20 cellular contexts compared by ENCODE assay signal in the genomic region with DNA sequence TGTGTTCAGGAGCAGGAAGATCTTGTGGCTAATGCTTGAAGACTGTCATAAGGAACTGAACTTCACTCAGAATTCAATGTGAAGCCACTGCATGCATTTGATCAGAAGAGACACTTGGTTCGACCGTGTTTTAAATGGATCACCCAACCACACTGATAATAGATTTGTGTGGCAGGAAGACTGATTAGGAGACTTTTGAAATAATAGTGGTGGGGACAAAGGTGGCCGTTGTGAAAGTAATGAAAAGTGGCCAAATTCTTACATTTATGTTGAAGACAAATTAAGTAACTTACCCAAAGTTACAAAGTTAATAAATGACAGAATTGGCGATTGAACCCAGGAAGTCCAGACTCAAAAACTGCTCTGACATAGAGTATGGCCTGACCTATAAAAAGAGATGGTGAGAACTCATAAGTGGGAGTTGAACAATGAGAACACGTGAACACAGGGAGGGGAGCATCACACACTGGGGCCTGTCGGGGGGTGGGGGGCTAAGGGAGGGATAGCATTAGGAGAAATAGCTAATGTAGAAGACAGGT.
DNase-seq lines count a peak whose midpoint lies in the region; ATAC-seq, FAIRE-seq and TF ChIP-seq lines count a peak whose summit lies in the region.
"Had no signal": no experiment of that assay in that cellular context is flagged by ENCODE, and none has a peak within 500 bp of the region (broad histone marks: within the 10 kb centered on the region; RNA-seq: fewer than 3 reads in every experiment).

No MANE protein-coding gene starts in this region.

- H3K79me2 ChIP-seq in HepG2 (ENCODE audit: insufficient read depth, low read length), result no peaks in the 10 kb centered on the region

- H3K9me3 ChIP-seq in liver (ENCODE audit: control insufficient read depth in 4 of 4, low read length in 3 of 4), result no peaks in the 10 kb centered on the region
- no peaks in the 10 kb centered on the region for H3K9me3 ChIP-seq in HepG2 (ENCODE audit: low read length)
- H3K9me3 ChIP-seq in lower lobe of right lung, result no peaks in the 10 kb centered on the region
- H3K9me3 ChIP-seq: A549; BLaER1 treated with 17β-estradiol and CSF1 and Interleukin-3, amounts not matched to agents 10 nM and 100 nM; Caco-2 had no signal

- H3K9ac ChIP-seq in liver (ENCODE audit: low read depth in 1 of 2, low read length in 2 of 2), result no peak overlapping the region
- H3K9ac ChIP-seq in HepG2 (ENCODE audit: insufficient read depth, low read depth, low read length), result no peak overlapping the region
- H3K9ac ChIP-seq: BLaER1 treated with 17β-estradiol and CSF1 and Interleukin-3, amounts not matched to agents 10 nM and 100 nM had no signal

- POLR2A ChIA-PET in HepG2 (lab: Yijun Ruan, JAX), result no interaction called here

- TF ChIP-seq CTCF in liver (IDR thresholded peaks at IDR 0.05; ENCODE audit: low read depth, low read length, missing input control) (no peak), HepG2 (CRISPR knock-in tag; IDR thresholded peaks at IDR 0.05) (no peak), lower lobe of right lung (IDR thresholded peaks at IDR 0.05) (no peak)

- H4K20me1 ChIP-seq in HepG2 (ENCODE audit: insufficient read depth, low read length), result no peaks in the 10 kb centered on the region
- H4K20me1 ChIP-seq: BLaER1 treated with 17β-estradiol and CSF1 and Interleukin-3, amounts not matched to agents 10 nM and 100 nM had no signal

- in situ Hi-C loops in HepG2 (cut with HindIII; ENCODE audit: extremely low pct_ligation_motif_present, low pct_unique_long_range_greater_than_20kb), result no loop called here

- WGBS in liver, result 39% methylated on average over 6 of the region's 6 CpGs
- WGBS in HepG2 (ENCODE audit: low lambda C conversion rate), result 3% methylated on average over 6 of the region's 6 CpGs

- intact Hi-C loops in HepG2 (cut with micrococcal nuclease; ENCODE audit: unreplicated experiment) (no loop called here), lower lobe of right lung (cut with DNase I) (no loop called here)

- no TSS peak for BruUV-seq in HepG2 (replicated peaks; lab: Mats Ljungman, UMichigan)

- no peak for FAIRE-seq in HepG2 (lab: Jason Lieb, UNC)
- FAIRE-seq: A549, D721Med, G401.6, GM12891, GM19239 had no signal

- DNase-seq in HepG2 (ENCODE audit: low spot score) (no peak), left lobe of liver (ENCODE audit: low spot score) (peak; percentile 51), lower lobe of right lung (no peak)
- DNase-seq in activated naive CD4-positive, alpha-beta T cell treated with anti-CD3 and anti-CD28 coated beads, Interleukin-2, amount 50 U/mL, for 16 hours, result no peak
- DNase-seq: AML-193; Caco-2; Calu3; CD4-positive, alpha-beta T cell; CD8-positive, alpha-beta T cell; DMS79 treated with DMSO at 0.1 percent for 48 hours; GF-D8 had no signal

- no peak for TF ChIP-seq EP300 in HepG2 (IDR thresholded peaks at IDR 0.05; ENCODE audit: low read depth in 2 of 2, low read length in 2 of 2)
- no peak for TF ChIP-seq EP300 in HepG2 (CRISPR knock-in tag; IDR thresholded peaks at IDR 0.05; ENCODE audit: borderline replicate concordance)

- ATAC-seq in HepG2, result no peak
- ATAC-seq in left lobe of liver, result peak; percentile 79
- ATAC-seq in lower lobe of right lung, result no peak
- ATAC-seq: A549; CD8-positive, alpha-beta T cell had no signal

- no peaks in the 10 kb centered on the region for H3K36me3 ChIP-seq in liver (ENCODE audit: control insufficient read depth in 4 of 4, insufficient read depth in 3 of 4, low read depth in 1 of 4, low read length in 3 of 4)
- no peaks in the 10 kb centered on the region for H3K36me3 ChIP-seq in HepG2 (replicated peaks in 1 of 2; ENCODE audit: control insufficient read depth in 1 of 2, insufficient read depth in 2 of 2, low read length in 2 of 2)
- no peaks in the 10 kb centered on the region for H3K36me3 ChIP-seq in lower lobe of right lung
- H3K36me3 ChIP-seq: BLaER1 treated with 17β-estradiol and CSF1 and Interleukin-3, amounts not matched to agents 10 nM and 100 nM had no signal

- TF ChIP-seq RAD21 in liver (IDR thresholded peaks at IDR 0.05), result no peak
- TF ChIP-seq RAD21 in HepG2 (CRISPR knock-in tag; IDR thresholded peaks at IDR 0.05), result no peak

- H3K27me3 ChIP-seq in liver (ENCODE audit: control insufficient read depth in 4 of 4, insufficient read depth in 4 of 4, low read length in 3 of 4) (no peaks in the 10 kb centered on the region), HepG2 (ENCODE audit: control insufficient read depth in 1 of 2, insufficient read depth in 2 of 2, low read length in 2 of 2) (no peaks in the 10 kb centered on the region; a peak in 1 of 5 replicates), lower lobe of right lung (ENCODE audit: low read depth) (no peaks in the 10 kb centered on the region)
- H3K27me3 ChIP-seq: BLaER1 treated with 17β-estradiol and CSF1 and Interleukin-3, amounts not matched to agents 10 nM and 100 nM had no signal

- H3K27ac ChIP-seq in liver (ENCODE audit: low read depth in 1 of 2, low read length in 2 of 2) (no peak overlapping the region), HepG2 (ENCODE audit: extremely low read length, insufficient read depth, low read length) (no peak overlapping the region), lower lobe of right lung (no peak overlapping the region)
- H3K27ac ChIP-seq: 22Rv1; A549; BLaER1 treated with 17β-estradiol and CSF1 and Interleukin-3, amounts not matched to agents 10 nM and 100 nM; C4-2B had no signal

- no peak for TF ChIP-seq POLR2A in HepG2 (IDR thresholded peaks at IDR 0.05; ENCODE audit: insufficient read depth in 1 of 2, low read depth in 2 of 2, low read length in 2 of 2)

- CTCF ChIA-PET in HepG2 (lab: Yijun Ruan, JAX; ENCODE audit: low intra/inter-chr PET ratio, low total read pairs), result no interaction called here

- no peak overlapping the region for H3K4me2 ChIP-seq in HepG2 (ENCODE audit: low read depth, low read length)
- H3K4me2 ChIP-seq: A549; BLaER1 treated with 17β-estradiol and CSF1 and Interleukin-3, amounts not matched to agents 10 nM and 100 nM had no signal

- no peak overlapping the region for H2AFZ ChIP-seq in HepG2 (ENCODE audit: low read length)

- H3K4me1 ChIP-seq in liver (ENCODE audit: control insufficient read depth in 4 of 4, insufficient read depth in 4 of 4, low read length in 3 of 4) (peaks cover 1 to 17% (median 7%) of the 10 kb centered on the region in 4 donors), HepG2 (ENCODE audit: insufficient read depth, low read length) (no peaks in the 10 kb centered on the region), lower lobe of right lung (no peaks in the 10 kb centered on the region)
- H3K4me1 ChIP-seq: A549; BLaER1 treated with 17β-estradiol and CSF1 and Interleukin-3, amounts not matched to agents 10 nM and 100 nM; Caco-2 had no signal

- no peak overlapping the region for H3K4me3 ChIP-seq in liver (ENCODE audit: low read depth in 1 of 3, low read length in 3 of 3)
- no peak overlapping the region for H3K4me3 ChIP-seq in HepG2 (replicated peaks in 1 of 3; ENCODE audit: insufficient read depth in 1 of 3, low read depth in 2 of 3, low read length in 3 of 3)
- H3K4me3 ChIP-seq in lower lobe of right lung, result no peak overlapping the region
- H3K4me3 ChIP-seq: A549; BLaER1 treated with 17β-estradiol and CSF1 and Interleukin-3, amounts not matched to agents 10 nM and 100 nM had no signal

TF ChIP-seq in liver, 16 proteins besides CTCF, POLR2A, EP300 and RAD21 (continues in another document):
- TF ChIP-seq, protein P1, sequence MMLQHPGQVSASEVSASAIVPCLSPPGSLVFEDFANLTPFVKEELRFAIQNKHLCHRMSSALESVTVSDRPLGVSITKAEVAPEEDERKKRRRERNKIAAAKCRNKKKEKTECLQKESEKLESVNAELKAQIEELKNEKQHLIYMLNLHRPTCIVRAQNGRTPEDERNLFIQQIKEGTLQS (IDR thresholded peaks at IDR 0.05), result no peak
- TF ChIP-seq RXRA (IDR thresholded peaks at IDR 0.05), result peak in 1 of 2 donors; percentile 51
- peak; percentile 30 for TF ChIP-seq YY1 (IDR thresholded peaks at IDR 0.05)
- TF ChIP-seq ZBTB33 (IDR thresholded peaks at IDR 0.05), result no peak
- TF ChIP-seq HNF4G (IDR thresholded peaks at IDR 0.05), result peak; percentile 42

TF ChIP-seq in HepG2, 621 proteins besides CTCF, POLR2A, EP300 and RAD21 (continues in another document):
- TF ChIP-seq, protein P2, sequence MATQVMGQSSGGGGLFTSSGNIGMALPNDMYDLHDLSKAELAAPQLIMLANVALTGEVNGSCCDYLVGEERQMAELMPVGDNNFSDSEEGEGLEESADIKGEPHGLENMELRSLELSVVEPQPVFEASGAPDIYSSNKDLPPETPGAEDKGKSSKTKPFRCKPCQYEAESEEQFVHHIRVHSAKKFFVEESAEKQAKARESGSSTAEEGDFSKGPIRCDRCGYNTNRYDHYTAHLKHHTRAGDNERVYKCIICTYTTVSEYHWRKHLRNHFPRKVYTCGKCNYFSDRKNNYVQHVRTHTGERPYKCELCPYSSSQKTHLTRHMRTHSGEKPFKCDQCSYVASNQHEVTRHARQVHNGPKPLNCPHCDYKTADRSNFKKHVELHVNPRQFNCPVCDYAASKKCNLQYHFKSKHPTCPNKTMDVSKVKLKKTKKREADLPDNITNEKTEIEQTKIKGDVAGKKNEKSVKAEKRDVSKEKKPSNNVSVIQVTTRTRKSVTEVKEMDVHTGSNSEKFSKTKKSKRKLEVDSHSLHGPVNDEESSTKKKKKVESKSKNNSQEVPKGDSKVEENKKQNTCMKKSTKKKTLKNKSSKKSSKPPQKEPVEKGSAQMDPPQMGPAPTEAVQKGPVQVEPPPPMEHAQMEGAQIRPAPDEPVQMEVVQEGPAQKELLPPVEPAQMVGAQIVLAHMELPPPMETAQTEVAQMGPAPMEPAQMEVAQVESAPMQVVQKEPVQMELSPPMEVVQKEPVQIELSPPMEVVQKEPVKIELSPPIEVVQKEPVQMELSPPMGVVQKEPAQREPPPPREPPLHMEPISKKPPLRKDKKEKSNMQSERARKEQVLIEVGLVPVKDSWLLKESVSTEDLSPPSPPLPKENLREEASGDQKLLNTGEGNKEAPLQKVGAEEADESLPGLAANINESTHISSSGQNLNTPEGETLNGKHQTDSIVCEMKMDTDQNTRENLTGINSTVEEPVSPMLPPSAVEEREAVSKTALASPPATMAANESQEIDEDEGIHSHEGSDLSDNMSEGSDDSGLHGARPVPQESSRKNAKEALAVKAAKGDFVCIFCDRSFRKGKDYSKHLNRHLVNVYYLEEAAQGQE (IDR thresholded peaks at IDR 0.05; ENCODE audit: borderline replicate concordance in 1 of 2, low read depth in 1 of 2, low read length in 2 of 2), result no peak
